Comparison of ENCODE assay signal across 27 cellular contexts in the genomic region with DNA sequence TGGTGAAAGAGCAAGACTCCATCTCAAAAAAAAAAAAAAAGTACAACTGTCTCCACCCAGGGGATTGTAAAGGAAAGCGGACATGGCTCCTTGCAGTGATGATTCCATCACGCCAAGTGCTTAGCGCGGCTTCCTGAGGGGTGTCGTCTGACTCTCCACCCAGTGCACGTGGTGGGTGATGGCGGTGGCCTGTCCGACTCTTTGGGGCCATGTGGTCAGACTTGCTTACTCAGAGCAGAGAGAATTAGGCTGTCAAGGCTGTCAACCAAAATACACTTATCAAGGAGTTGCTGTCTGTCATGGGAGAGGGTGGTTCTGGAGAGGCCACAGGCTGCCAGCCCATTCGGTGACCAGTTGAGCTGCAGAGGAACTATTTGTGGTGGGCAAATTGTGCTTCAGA.
"Had no signal": no experiment of that assay in that cellular context is flagged by ENCODE, and none has a peak within 500 bp of the region (broad histone marks: within the 10 kb centered on the region; RNA-seq: fewer than 3 reads in every experiment).

No MANE protein-coding gene starts in this region.

- H3K9ac ChIP-seq: neural progenitor cell had no signal

- H3K4me1 ChIP-seq: colonic mucosa, heart right ventricle, left lung, right atrium auricular region had no signal

- H2AFZ ChIP-seq: neural progenitor cell had no signal

- H3K4me2 ChIP-seq: neural progenitor cell had no signal

- H3K27ac Mint-ChIP-seq: dendritic cell treated with granulocyte-macrophage colony-stimulating factor and Interleukin-4, amounts not matched to agents 40 ng/mL and 50 ng/mL, for 4 days; endodermal cell; mesothelial cell of epicardium; naive B cell; natural killer cell treated with Interleukin-12 subunit alpha and Interleukin-12 subunit beta and Interleukin-15 and Interleukin-18, amount 100 ng/mL, for 72 hours; neural progenitor cell; stimulated activated naive B cell treated with anti-CD40 and anti-IgM and Interleukin-4, amounts not matched to agents 10 μg/mL and 1 μg/mL and 100 μg/mL, for 72 hours; stimulated activated naive CD8-positive, alpha-beta T cell treated with anti-CD3 and anti-CD28 coated beads, Interleukin-15, Interleukin-2, amounts not matched to agents 100 ng/mL and 50 ng/mL, for 24 hours had no signal

- H3K27me3 Mint-ChIP-seq: dendritic cell treated with granulocyte-macrophage colony-stimulating factor and Interleukin-4, amounts not matched to agents 40 ng/mL and 50 ng/mL, for 4 days; naive B cell; natural killer cell treated with Interleukin-12 subunit alpha and Interleukin-12 subunit beta and Interleukin-15 and Interleukin-18, amount 100 ng/mL, for 72 hours; stimulated activated naive B cell treated with anti-CD40 and anti-IgM and Interleukin-4, amounts not matched to agents 10 μg/mL and 1 μg/mL and 100 μg/mL, for 72 hours; stimulated activated naive CD8-positive, alpha-beta T cell treated with anti-CD3 and anti-CD28 coated beads, Interleukin-15, Interleukin-2, amounts not matched to agents 100 ng/mL and 50 ng/mL, for 24 hours had no signal

- ATAC-seq: esophagus mucosa; foreskin keratinocyte; gastroesophageal sphincter; heart right ventricle; left cardiac atrium; left lung; natural killer cell treated with Interleukin-12 subunit alpha and Interleukin-12 subunit beta and Interleukin-15 and Interleukin-18, amount 100 ng/mL, for 72 hours; stimulated activated naive B cell treated with anti-CD40 and anti-IgM and Interleukin-4, amounts not matched to agents 10 μg/mL and 1 μg/mL and 100 μg/mL, for 72 hours had no signal

- H3K27ac ChIP-seq: colonic mucosa, epithelial cell of prostate, foreskin keratinocyte, gastroesophageal sphincter, heart right ventricle, left lung, neural progenitor cell, prostate gland, right atrium auricular region, transverse colon had no signal

- FAIRE-seq: islet of Langerhans, small intestine had no signal

- H3K9me3 ChIP-seq: colonic mucosa, gastroesophageal sphincter, heart right ventricle, left lung, mucosa of descending colon, prostate gland, right atrium auricular region, transverse colon had no signal

- H3K27me3 ChIP-seq: colonic mucosa, foreskin keratinocyte, gastroesophageal sphincter, heart right ventricle, left lung, neural progenitor cell, right atrium auricular region, transverse colon had no signal

- H3K9me3 Mint-ChIP-seq: dendritic cell treated with granulocyte-macrophage colony-stimulating factor and Interleukin-4, amounts not matched to agents 40 ng/mL and 50 ng/mL, for 4 days; endodermal cell; mesothelial cell of epicardium; naive B cell; natural killer cell treated with Interleukin-12 subunit alpha and Interleukin-12 subunit beta and Interleukin-15 and Interleukin-18, amount 100 ng/mL, for 72 hours; neural progenitor cell; stimulated activated naive B cell treated with anti-CD40 and anti-IgM and Interleukin-4, amounts not matched to agents 10 μg/mL and 1 μg/mL and 100 μg/mL, for 72 hours; stimulated activated naive CD8-positive, alpha-beta T cell treated with anti-CD3 and anti-CD28 coated beads, Interleukin-15, Interleukin-2, amounts not matched to agents 100 ng/mL and 50 ng/mL, for 24 hours had no signal

- H3K4me3 ChIP-seq: colonic mucosa, gastroesophageal sphincter, heart right ventricle, left lung, mucosa of descending colon, neural progenitor cell, prostate gland, right atrium auricular region, transverse colon had no signal

- H3K4me3 Mint-ChIP-seq: dendritic cell treated with granulocyte-macrophage colony-stimulating factor and Interleukin-4, amounts not matched to agents 40 ng/mL and 50 ng/mL, for 4 days; endodermal cell; mesothelial cell of epicardium; naive B cell; natural killer cell treated with Interleukin-12 subunit alpha and Interleukin-12 subunit beta and Interleukin-15 and Interleukin-18, amount 100 ng/mL, for 72 hours; neural progenitor cell; stimulated activated naive B cell treated with anti-CD40 and anti-IgM and Interleukin-4, amounts not matched to agents 10 μg/mL and 1 μg/mL and 100 μg/mL, for 72 hours; stimulated activated naive CD8-positive, alpha-beta T cell treated with anti-CD3 and anti-CD28 coated beads, Interleukin-15, Interleukin-2, amounts not matched to agents 100 ng/mL and 50 ng/mL, for 24 hours had no signal

- DNase-seq: effector CD8-positive, alpha-beta T cell; endodermal cell; foreskin keratinocyte; heart right ventricle; hippocampal formation; left cardiac atrium; left lung; mesenchymal stem cell; mucosa of descending colon; naive B cell; small intestine; stimulated activated CD4-positive, alpha-beta T cell treated with anti-CD3 and anti-CD28 coated beads, Interleukin-15, amount 100 ng/mL, for 24 hours; stimulated activated CD4-positive, alpha-beta T cell treated with anti-CD3 and anti-CD28 coated beads, Interleukin-2, amount 100 ng/mL, for 48 hours; stimulated activated naive B cell treated with anti-CD40 and anti-IgM and Interleukin-4, amounts not matched to agents 10 μg/mL and 1 μg/mL and 100 μg/mL, for 72 hours; transverse colon had no signal

- H3K36me3 ChIP-seq: colonic mucosa, heart right ventricle, neural progenitor cell, right atrium auricular region had no signal

- H3K36me3 Mint-ChIP-seq: naive B cell; natural killer cell treated with Interleukin-12 subunit alpha and Interleukin-12 subunit beta and Interleukin-15 and Interleukin-18, amount 100 ng/mL, for 72 hours; stimulated activated naive B cell treated with anti-CD40 and anti-IgM and Interleukin-4, amounts not matched to agents 10 μg/mL and 1 μg/mL and 100 μg/mL, for 72 hours had no signal
